In genomic region chr6:80179691-80180090, GRCh38 we compare ENCODE assay signal across 25 cellular contexts.
DNase-seq lines count a peak whose midpoint lies in the region; ATAC-seq, FAIRE-seq and TF ChIP-seq lines count a peak whose summit lies in the region.
"Had no signal": no experiment of that assay in that cellular context is flagged by ENCODE, and none has a peak within 500 bp of the region (broad histone marks: within the 10 kb centered on the region; RNA-seq: fewer than 3 reads in every experiment).

No MANE protein-coding gene starts in this region.

- no peak overlapping the region for H3K27ac Mint-ChIP-seq in natural killer cell treated with Interleukin-12 subunit alpha and Interleukin-12 subunit beta and Interleukin-15 and Interleukin-18, amount 100 ng/mL, for 72 hours
- H3K27ac Mint-ChIP-seq: activated CD4-positive, alpha-beta T cell treated with anti-CD3 and anti-CD28 coated beads, Interleukin-2, amount 10 ng/mL, durations not matched to agents 24 days and 14 days; activated naive CD4-positive, alpha-beta T cell treated with anti-CD3 and anti-CD28 coated beads, Interleukin-2, amount 50 U/mL, for 24 hours; natural killer cell had no signal

- dilution Hi-C loops in endothelial cell of umbilical vein (cut with MboI; ENCODE audit: extremely low pct_ligation_motif_present, low sequenced_read_pairs) = no loop called here

- no peak for FAIRE-seq in endothelial cell of umbilical vein (lab: Jason Lieb, UNC)

- H2AFZ ChIP-seq in DND-41 (ENCODE audit: low read depth, low read length) = no peak overlapping the region
- H2AFZ ChIP-seq in Karpas-422 (ENCODE audit: low read length) = no peak overlapping the region
- H2AFZ ChIP-seq in endothelial cell of umbilical vein (ENCODE audit: low read depth, low read length) = peak overlapping the region; percentile 8
- H2AFZ ChIP-seq: parathyroid adenoma, PC-9 had no signal

- CTCF ChIA-PET in endothelial cell of umbilical vein (lab: Charles Lee) = interaction anchor here (2.5 kb wide), 1 partner anchor 10 kb away, joined by 8 read pairs; no protein-coding TSS in a partner anchor

- H3K79me2 ChIP-seq in DND-41 (ENCODE audit: insufficient read depth, low read length) (no peaks in the 10 kb centered on the region), Karpas-422 (ENCODE audit: low read length) (0 out of 2 replicates have a peak, but pooled peaks cover 4% of the 10 kb centered on the region), endothelial cell of umbilical vein (ENCODE audit: control insufficient read depth, insufficient read depth, low read length) (no peaks in the 10 kb centered on the region)
- H3K79me2 ChIP-seq: parathyroid adenoma had no signal

- DNase-seq in A172 (ENCODE audit: low spot score) (peak; percentile 18), DND-41 (no peak), Karpas-422 (peak; percentile 56), endothelial cell of umbilical vein (ENCODE audit: low read depth, low spot score) (peak; percentile 3), NCI-H2107 treated with DMSO at 0.1 percent for 48 hours (lab: John Stamatoyannopoulos, UW; ENCODE audit: unreplicated experiment) (no peak), GM19238 (ENCODE audit: insufficient read length, low spot score) (no peak)
- no peak for DNase-seq in natural killer cell treated with Interleukin-12 subunit alpha and Interleukin-12 subunit beta and Interleukin-15 and Interleukin-18, amount 100 ng/mL, for 72 hours (ENCODE audit: low spot score)
- DNase-seq: activated CD4-positive, alpha-beta T cell treated with anti-CD3 and anti-CD28 coated beads, Interleukin-2, amount 10 ng/mL, durations not matched to agents 24 days and 14 days; BE2C; Calu3; colonic mucosa; GOT3; hypothalamus; kidney glomerular epithelial cell; natural killer cell; NCI-H1105 treated with DMSO at 0.1 percent for 48 hours; NCI-H2171 treated with DMSO at 0.1 percent for 48 hours; NCI-H748 treated with DMSO at 0.1 percent for 48 hours; PC-9; sigmoid colon had no signal

- no peaks in the 10 kb centered on the region for H3K27me3 Mint-ChIP-seq in natural killer cell treated with Interleukin-12 subunit alpha and Interleukin-12 subunit beta and Interleukin-15 and Interleukin-18, amount 100 ng/mL, for 72 hours
- H3K27me3 Mint-ChIP-seq: activated CD4-positive, alpha-beta T cell treated with anti-CD3 and anti-CD28 coated beads, Interleukin-2, amount 10 ng/mL, durations not matched to agents 24 days and 14 days; activated naive CD4-positive, alpha-beta T cell treated with anti-CD3 and anti-CD28 coated beads, Interleukin-2, amount 50 U/mL, for 24 hours had no signal

- peak; percentile 48; the same call in 2 of the 3 replicates for ATAC-seq in DND-41 (ENCODE audit: insufficient read depth, low read depth)
- ATAC-seq in natural killer cell treated with Interleukin-12 subunit alpha and Interleukin-12 subunit beta and Interleukin-15 and Interleukin-18, amount 100 ng/mL, for 72 hours = no peak
- ATAC-seq: natural killer cell had no signal

- no TSS peak for BruUV-seq in endothelial cell of umbilical vein (replicated peaks; lab: Mats Ljungman, UMichigan)

- intact Hi-C loops in endothelial cell of umbilical vein (cut with micrococcal nuclease) = no loop called here

- H3K9me1 ChIP-seq in endothelial cell of umbilical vein (replicated peaks; ENCODE audit: control insufficient read depth, extremely low read depth, insufficient read depth, low read length) = no peaks in the 10 kb centered on the region

- H3K4me3 ChIP-seq in DND-41 (ENCODE audit: low read depth in 1 of 2, low read length in 2 of 2) = no peak overlapping the region
- H3K4me3 ChIP-seq in Karpas-422 (ENCODE audit: low read length) = no peak overlapping the region
- no peak overlapping the region for H3K4me3 ChIP-seq in endothelial cell of umbilical vein (replicated peaks in 1 of 3; ENCODE audit: insufficient read depth in 1 of 3, low read depth in 1 of 3, low read length in 3 of 3)
- H3K4me3 ChIP-seq: colonic mucosa, PC-9, sigmoid colon, SK-N-MC, suprapubic skin, vagina had no signal

- TF ChIP-seq CTCF in DND-41 (IDR thresholded peaks at IDR 0.05; ENCODE audit: borderline replicate concordance, extremely low read depth, low read length, poor library complexity, severe bottlenecking) (no peak), endothelial cell of umbilical vein (IDR thresholded peaks at IDR 0.05; ENCODE audit: extremely low read depth in 1 of 2, insufficient read depth in 1 of 2, low read depth in 1 of 2, low read length in 2 of 2) (no peak)

- POLR2A ChIA-PET in endothelial cell of umbilical vein (lab: Charles Lee) = no interaction called here

- H3K9me3 ChIP-seq in DND-41 (ENCODE audit: insufficient read depth, low read length, severe bottlenecking) = no peaks in the 10 kb centered on the region
- H3K9me3 ChIP-seq in Karpas-422 (ENCODE audit: low read length) = no peaks in the 10 kb centered on the region
- no peaks in the 10 kb centered on the region for H3K9me3 ChIP-seq in endothelial cell of umbilical vein (replicated peaks; ENCODE audit: control insufficient read depth, insufficient read depth, low read length)
- H3K9me3 ChIP-seq: BE2C, colonic mucosa, sigmoid colon, suprapubic skin, vagina had no signal

- H3K4me3 Mint-ChIP-seq in natural killer cell treated with Interleukin-12 subunit alpha and Interleukin-12 subunit beta and Interleukin-15 and Interleukin-18, amount 100 ng/mL, for 72 hours = no peak overlapping the region
- H3K4me3 Mint-ChIP-seq: activated CD4-positive, alpha-beta T cell treated with anti-CD3 and anti-CD28 coated beads, Interleukin-2, amount 10 ng/mL, durations not matched to agents 24 days and 14 days; activated naive CD4-positive, alpha-beta T cell treated with anti-CD3 and anti-CD28 coated beads, Interleukin-2, amount 50 U/mL, for 24 hours; natural killer cell had no signal

- no peaks in the 10 kb centered on the region for H3K9me3 Mint-ChIP-seq in natural killer cell treated with Interleukin-12 subunit alpha and Interleukin-12 subunit beta and Interleukin-15 and Interleukin-18, amount 100 ng/mL, for 72 hours
- H3K9me3 Mint-ChIP-seq: activated naive CD4-positive, alpha-beta T cell treated with anti-CD3 and anti-CD28 coated beads, Interleukin-2, amount 50 U/mL, for 24 hours; natural killer cell had no signal

- H4K20me1 ChIP-seq in DND-41 (ENCODE audit: insufficient read depth, low read length) = no peaks in the 10 kb centered on the region
- H4K20me1 ChIP-seq in Karpas-422 (ENCODE audit: insufficient read depth, low read depth, low read length) = no peaks in the 10 kb centered on the region
- H4K20me1 ChIP-seq in endothelial cell of umbilical vein (replicated peaks; ENCODE audit: control insufficient read depth, extremely low read depth, insufficient read depth, low read length) = no peaks in the 10 kb centered on the region

- H3K9me2 ChIP-seq in Karpas-422 (replicated peaks; ENCODE audit: insufficient read depth, low read length) = no peaks in the 10 kb centered on the region

- H3K27ac ChIP-seq in DND-41 (ENCODE audit: low read length) (no peak overlapping the region), Karpas-422 (ENCODE audit: low read length) (no peak overlapping the region), endothelial cell of umbilical vein (ENCODE audit: insufficient read depth, low read depth, low read length) (no peak overlapping the region)
- H3K27ac ChIP-seq: colonic mucosa, parathyroid adenoma, PC-9, sigmoid colon, SK-N-MC, suprapubic skin, vagina had no signal

- H3K36me3 Mint-ChIP-seq in natural killer cell treated with Interleukin-12 subunit alpha and Interleukin-12 subunit beta and Interleukin-15 and Interleukin-18, amount 100 ng/mL, for 72 hours = peaks cover 16% of the 10 kb centered on the region

- no peak for TF ChIP-seq POLR2A in endothelial cell of umbilical vein (IDR thresholded peaks at IDR 0.05; ENCODE audit: low read depth, low read length)

- H3K27me3 ChIP-seq in DND-41 (ENCODE audit: insufficient read depth, low read length, poor library complexity) = no peaks in the 10 kb centered on the region
- H3K27me3 ChIP-seq in Karpas-422 (ENCODE audit: low read length) = no peaks in the 10 kb centered on the region
- no peaks in the 10 kb centered on the region for H3K27me3 ChIP-seq in endothelial cell of umbilical vein (ENCODE audit: control insufficient read depth in 2 of 2, insufficient read depth in 2 of 2, low read length in 2 of 2)
- H3K27me3 ChIP-seq: BE2C, colonic mucosa, sigmoid colon, suprapubic skin, vagina had no signal

- no peak overlapping the region for H3K9ac ChIP-seq in DND-41 (ENCODE audit: low read depth, low read length)
- H3K9ac ChIP-seq in Karpas-422 (ENCODE audit: low read length) = no peak overlapping the region
- H3K9ac ChIP-seq in endothelial cell of umbilical vein (replicated peaks; ENCODE audit: extremely low read depth, insufficient read depth, low read length) = no peak overlapping the region
- H3K9ac ChIP-seq: parathyroid adenoma had no signal

- H3K4me1 ChIP-seq in DND-41 (ENCODE audit: insufficient read depth, low read length) (no peaks in the 10 kb centered on the region), Karpas-422 (ENCODE audit: low read length) (no peaks in the 10 kb centered on the region; the same call in 1 of the 2 replicates), endothelial cell of umbilical vein (ENCODE audit: control insufficient read depth, extremely low read depth, insufficient read depth, low read length) (peaks cover 36% of the 10 kb centered on the region)
- H3K4me1 ChIP-seq: BE2C, colonic mucosa, parathyroid adenoma, suprapubic skin, vagina had no signal

- H3K36me3 ChIP-seq in DND-41 (ENCODE audit: insufficient read depth, low read length) = no peaks in the 10 kb centered on the region
- H3K36me3 ChIP-seq in Karpas-422 (ENCODE audit: insufficient read depth, low read length) = peaks cover 13% of the 10 kb centered on the region; the same call in 1 of the 2 replicates
- H3K36me3 ChIP-seq in endothelial cell of umbilical vein (ENCODE audit: control insufficient read depth in 2 of 2, extremely low read depth in 1 of 2, insufficient read depth in 2 of 2, low read length in 2 of 2) = no peaks in the 10 kb centered on the region
- H3K36me3 ChIP-seq: BE2C, colonic mucosa, sigmoid colon, suprapubic skin had no signal

- H3K4me2 ChIP-seq in DND-41 (ENCODE audit: insufficient read depth, low read length) (no peak overlapping the region), Karpas-422 (ENCODE audit: low read depth, low read length, poor library complexity, severe bottlenecking) (no peak overlapping the region), endothelial cell of umbilical vein (ENCODE audit: insufficient read depth, low read length) (no peak overlapping the region)
- H3K4me2 ChIP-seq: PC-9 had no signal

- peaks cover 5 to 9% of the 10 kb centered on the region in 2 donors for H3K4me1 Mint-ChIP-seq in natural killer cell treated with Interleukin-12 subunit alpha and Interleukin-12 subunit beta and Interleukin-15 and Interleukin-18, amount 100 ng/mL, for 72 hours (ENCODE audit: low read depth in 2 of 2)
- H3K4me1 Mint-ChIP-seq: activated CD4-positive, alpha-beta T cell treated with anti-CD3 and anti-CD28 coated beads, Interleukin-2, amount 10 ng/mL, durations not matched to agents 24 days and 14 days; activated naive CD4-positive, alpha-beta T cell treated with anti-CD3 and anti-CD28 coated beads, Interleukin-2, amount 50 U/mL, for 24 hours had no signal

TF ChIP-seq in endothelial cell of umbilical vein, 7 proteins besides CTCF, POLR2A, EP300 and RAD21 (continues in another document):
- TF ChIP-seq GATA2 (IDR thresholded peaks at IDR 0.05; ENCODE audit: insufficient read depth, insufficient read length, low read depth, low read length) (no peak), JUN (IDR thresholded peaks at IDR 0.05; ENCODE audit: borderline replicate concordance, insufficient read depth, insufficient read length, low read depth) (no peak)

Comparison
In these comparisons a context has a peak if more than half of its experiments do, and no peak if none do; other contexts are left out.
1. DNase-seq: peak in A172 (single experiment), Karpas-422 (single experiment) and endothelial cell of umbilical vein (single experiment); none in DND-41 (single experiment), NCI-H2107 treated with DMSO at 0.1 percent for 48 hours (single experiment), natural killer cell treated with Interleukin-12 subunit alpha and Interleukin-12 subunit beta and Interleukin-15 and Interleukin-18, amount 100 ng/mL, for 72 hours (single experiment) and GM19238 (single experiment).